1 cellular context compared by ENCODE assay signal in the genomic region with DNA sequence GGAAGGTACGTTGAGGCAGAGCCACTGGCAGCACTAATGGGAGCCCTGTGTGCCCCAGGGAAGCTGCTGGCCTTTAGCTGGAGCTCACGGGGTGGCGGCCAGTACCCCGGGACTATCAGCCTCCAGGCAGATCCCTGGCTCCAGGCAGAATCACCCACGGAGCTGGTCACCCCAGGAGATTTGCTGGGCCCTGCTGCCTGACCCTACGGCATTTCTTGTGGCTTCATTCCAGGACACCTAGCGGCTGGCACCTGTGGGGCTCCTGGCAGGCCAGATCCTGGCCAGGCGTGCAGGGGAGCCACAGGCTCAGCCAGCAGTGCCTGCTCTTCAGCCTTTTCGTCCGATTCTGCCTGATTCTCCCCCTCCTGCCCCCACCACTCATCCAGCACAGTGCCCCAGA.
TF ChIP-seq lines count a peak whose summit lies in the region.

No MANE protein-coding gene starts in this region.

TF ChIP-seq in IMR-90, 13 proteins besides CTCF, POLR2A, EP300 and RAD21:
- TF ChIP-seq NFE2L2 (IDR thresholded peaks at IDR 0.05; ENCODE audit: low read depth, low read length) (no peak), CHD1 (IDR thresholded peaks at IDR 0.05; ENCODE audit: low read depth, low read length) (no peak), RFX5 (IDR thresholded peaks at IDR 0.05; ENCODE audit: low read depth, low read length) (no peak), SMC3 (IDR thresholded peaks at IDR 0.05; ENCODE audit: low read depth, low read length) (no peak), BHLHE40 (IDR thresholded peaks at IDR 0.05; ENCODE audit: low read depth, low read length) (no peak), RCOR1 (IDR thresholded peaks at IDR 0.05; ENCODE audit: insufficient replicate concordance, low read length) (no peak), CEBPB (IDR thresholded peaks at IDR 0.05; ENCODE audit: low read depth, low read length) (no peak), ELK1 (IDR thresholded peaks at IDR 0.05; ENCODE audit: borderline replicate concordance, low read depth, low read length) (no peak), MAZ (IDR thresholded peaks at IDR 0.05; ENCODE audit: borderline replicate concordance, low read depth, low read length) (no peak), MXI1 (IDR thresholded peaks at IDR 0.05; ENCODE audit: borderline replicate concordance, low read depth, low read length) (no peak), FOS (IDR thresholded peaks at IDR 0.05; ENCODE audit: low read depth, low read length) (no peak)
- TF ChIP-seq, protein P1, sequence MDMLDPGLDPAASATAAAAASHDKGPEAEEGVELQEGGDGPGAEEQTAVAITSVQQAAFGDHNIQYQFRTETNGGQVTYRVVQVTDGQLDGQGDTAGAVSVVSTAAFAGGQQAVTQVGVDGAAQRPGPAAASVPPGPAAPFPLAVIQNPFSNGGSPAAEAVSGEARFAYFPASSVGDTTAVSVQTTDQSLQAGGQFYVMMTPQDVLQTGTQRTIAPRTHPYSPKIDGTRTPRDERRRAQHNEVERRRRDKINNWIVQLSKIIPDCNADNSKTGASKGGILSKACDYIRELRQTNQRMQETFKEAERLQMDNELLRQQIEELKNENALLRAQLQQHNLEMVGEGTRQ (IDR thresholded peaks at IDR 0.05; ENCODE audit: low read depth, low read length) = no peak
